Comparison of ENCODE assay signal across 22 cellular contexts in the genomic region with DNA sequence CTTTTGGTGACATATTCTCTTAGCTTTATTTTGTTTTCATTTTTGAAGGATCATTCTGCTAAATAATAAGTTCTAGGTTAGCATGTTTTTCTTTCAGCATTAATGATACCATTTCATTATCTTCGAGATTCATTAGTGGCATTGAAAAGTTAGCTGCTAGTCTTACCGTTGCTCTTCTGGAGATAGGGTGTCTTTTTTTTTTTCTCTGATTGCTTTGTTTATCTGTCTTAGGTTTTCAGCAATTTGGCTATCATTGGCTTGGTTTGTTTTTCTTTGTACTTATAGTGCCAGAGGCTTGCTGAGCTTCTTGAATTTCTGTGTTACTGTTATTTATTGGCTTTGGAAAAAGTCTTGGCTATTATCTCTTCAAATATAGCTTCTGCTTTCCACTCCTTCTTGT.
A peak's percentile ranks its signal among the peaks of the same experiment; 100 is the strongest.
DNase-seq lines count a peak whose midpoint lies in the region; ATAC-seq and TF ChIP-seq lines count a peak whose summit lies in the region.
"Had no signal": no experiment of that assay in that cellular context is flagged by ENCODE, and none has a peak within 500 bp of the region (broad histone marks: within the 10 kb centered on the region; RNA-seq: fewer than 3 reads in every experiment).

No MANE protein-coding gene starts in this region.

- H3K4me1 ChIP-seq in right atrium auricular region (no peaks in the 10 kb centered on the region), tibial artery (peaks cover 0 to 16% (median 0%) of the 10 kb centered on the region in 4 donors), BE2C (no peaks in the 10 kb centered on the region)

- H3K27ac ChIP-seq in right atrium auricular region (peak overlapping the region; percentile 22 to 27), coronary artery (peak overlapping the region; percentile 37 to 48), tibial artery (peak overlapping the region; percentile 10 to 21)
- H3K27ac ChIP-seq: GM23248, KMS-11, SJSA1 had no signal

- no peaks in the 10 kb centered on the region for H3K36me3 Mint-ChIP-seq in nephron (ENCODE audit: low read depth)
- H3K36me3 Mint-ChIP-seq: CD4-positive, CD25-positive, alpha-beta regulatory T cell had no signal

- ATAC-seq in left cardiac atrium: no peak

- peak overlapping the region in 2 of 3 experiments; percentile 54 to 69 for H3K27ac Mint-ChIP-seq in nephron
- H3K27ac Mint-ChIP-seq: CD4-positive, CD25-positive, alpha-beta regulatory T cell had no signal

- DNase-seq in right atrium auricular region (ENCODE audit: low spot score) (no peak), left cardiac atrium (no peak), coronary artery (ENCODE audit: low spot score) (no peak), tibial artery (no peak), Ammon's horn (ENCODE audit: low spot score) (no peak), BE2C (no peak)
- DNase-seq in activated T-cell treated with anti-CD3 and anti-CD28 coated beads, Interleukin-2, amount 50 U/mL, for 48 hours: no peak
- DNase-seq: 8988T; CD4-positive, CD25-positive, alpha-beta regulatory T cell; DMS79 treated with DMSO at 0.1 percent for 48 hours; GM23248; HCEC 1CT; NCI-H1105; NCI-H146; NCI-H2029 treated with DMSO at 0.1 percent for 48 hours; NCI-H226; NCI-H524 treated with DMSO at 0.1 percent for 48 hours; NCI-H82; OCI-M1 had no signal

- H3K4me3 ChIP-seq in right atrium auricular region (no peak overlapping the region), coronary artery (peak overlapping the region; percentile 42), tibial artery (peak overlapping the region in 1 of 2 donors; percentile 3), BE2C (ENCODE audit: low read depth, low read length) (no peak overlapping the region)
- H3K4me3 ChIP-seq: GM23248, SJSA1 had no signal

- H3K27me3 Mint-ChIP-seq in nephron (ENCODE audit: low read depth): no peaks in the 10 kb centered on the region
- H3K27me3 Mint-ChIP-seq: CD4-positive, CD25-positive, alpha-beta regulatory T cell had no signal

- H3K27me3 ChIP-seq in right atrium auricular region (no peaks in the 10 kb centered on the region), tibial artery (no peaks in the 10 kb centered on the region), BE2C (no peaks in the 10 kb centered on the region)
- H3K27me3 ChIP-seq: SJSA1 had no signal

- H3K4me3 Mint-ChIP-seq in nephron: no peak overlapping the region
- H3K4me3 Mint-ChIP-seq: CD4-positive, CD25-positive, alpha-beta regulatory T cell had no signal

- TF ChIP-seq CTCF in right atrium auricular region (IDR thresholded peaks at IDR 0.05) (no peak), coronary artery (IDR thresholded peaks at IDR 0.05) (no peak), nephron (IDR thresholded peaks at IDR 0.05; ENCODE audit: unreplicated experiment in 3 of 3) (no peak), tibial artery (IDR thresholded peaks at IDR 0.05) (no peak), BE2C (IDR thresholded peaks at IDR 0.05; ENCODE audit: low read depth, low read length) (no peak)

- H3K9me3 ChIP-seq in right atrium auricular region: no peaks in the 10 kb centered on the region
- H3K9me3 ChIP-seq in tibial artery: no peaks in the 10 kb centered on the region
- H3K9me3 ChIP-seq in BE2C: no peaks in the 10 kb centered on the region
- H3K9me3 ChIP-seq: SJSA1 had no signal

- no peaks in the 10 kb centered on the region for H3K9me3 Mint-ChIP-seq in nephron

- H3K36me3 ChIP-seq in right atrium auricular region (no peaks in the 10 kb centered on the region), tibial artery (no peaks in the 10 kb centered on the region), BE2C (no peaks in the 10 kb centered on the region)
- H3K36me3 ChIP-seq: SJSA1 had no signal

- intact Hi-C loops in left cardiac atrium (cut with DNase I): no loop called here
- intact Hi-C loops in tibial artery (cut with DNase I; ENCODE audit: low total_unique reads): loop anchor here (1.0 kb wide), 1 partner anchor 38 kb away; no protein-coding TSS in a partner anchor

- H3K4me1 Mint-ChIP-seq in nephron: peaks cover 28% of the 10 kb centered on the region
- H3K4me1 Mint-ChIP-seq: CD4-positive, CD25-positive, alpha-beta regulatory T cell had no signal
